23 cellular contexts compared by ENCODE assay signal in the genomic region with DNA sequence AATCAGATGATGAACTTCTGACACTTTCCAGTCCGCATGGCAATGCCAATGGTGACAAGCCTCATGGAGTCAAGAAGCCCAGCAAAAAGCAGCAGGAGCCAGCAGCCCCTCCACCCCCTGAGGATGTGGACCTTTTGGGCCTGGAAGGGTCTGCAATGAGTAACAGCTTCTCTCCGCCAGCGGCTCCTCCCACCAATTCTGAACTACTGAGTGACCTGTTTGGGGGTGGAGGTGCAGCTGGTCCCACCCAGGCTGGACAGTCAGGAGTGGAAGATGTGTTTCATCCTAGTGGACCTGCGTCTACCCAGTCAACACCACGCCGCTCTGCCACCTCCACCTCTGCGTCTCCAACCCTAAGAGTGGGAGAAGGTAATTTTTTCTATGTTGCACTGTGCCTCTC.
"Had no signal": no experiment of that assay in that cellular context is flagged by ENCODE, and none has a peak within 500 bp of the region (broad histone marks: within the 10 kb centered on the region; RNA-seq: fewer than 3 reads in every experiment).

No MANE protein-coding gene starts in this region.

- H3K4me1 Mint-ChIP-seq: activated B cell treated with CpG ODN at 0.5 μM for 24 hours, brain, nephron had no signal

- H3K9me3 Mint-ChIP-seq: activated B cell treated with CpG ODN at 0.5 μM for 24 hours, brain, nephron had no signal

- H3K4me3 Mint-ChIP-seq: activated B cell treated with CpG ODN at 0.5 μM for 24 hours; activated CD4-positive, alpha-beta T cell treated with anti-CD3 and anti-CD28 coated beads for 36 hours; activated naive CD8-positive, alpha-beta T cell; brain; nephron had no signal

- DNase-seq: activated B cell treated with CpG ODN at 0.5 μM for 24 hours; activated CD4-positive, alpha-beta T cell treated with anti-CD3 and anti-CD28 coated beads for 36 hours; activated CD8-positive, alpha-beta memory T cell treated with anti-CD3 and anti-CD28 coated beads, Interleukin-2, amount 50 U/mL, for 4 hours; activated effector memory CD4-positive, alpha-beta T cell treated with Interleukin-2 at 50 U/mL for 16 hours; activated naive CD4-positive, alpha-beta T cell treated with Interleukin-2 at 50 U/mL for 16 hours; activated T-cell treated with anti-CD3 and anti-CD28 coated beads, Interleukin-2, amount 50 U/mL, for 1 hour; cerebellar nuclear complex; colonic mucosa; effector CD8-positive, alpha-beta T cell; esophagus squamous epithelium; foreskin melanocyte; left ventricle myocardium inferior; mesendoderm; right lobe of liver; SK-N-SH; stimulated activated CD4-positive, alpha-beta T cell treated with anti-CD3 and anti-CD28 coated beads, Interleukin-2, amount 100 ng/mL, for 48 hours; stimulated activated naive CD8-positive, alpha-beta T cell treated with anti-CD3 and anti-CD28 coated beads, Interleukin-15, Interleukin-2, amounts not matched to agents 100 U/mL and 50 U/mL, for 24 hours; SW 1271; trophoblast cell; uterus had no signal

- ATAC-seq: right lobe of liver had no signal

- H3K27ac Mint-ChIP-seq: activated B cell treated with CpG ODN at 0.5 μM for 24 hours; activated CD4-positive, alpha-beta T cell treated with anti-CD3 and anti-CD28 coated beads for 36 hours; activated naive CD8-positive, alpha-beta T cell; brain; nephron had no signal

- H3K27me3 Mint-ChIP-seq: activated CD4-positive, alpha-beta T cell treated with anti-CD3 and anti-CD28 coated beads for 36 hours; activated naive CD8-positive, alpha-beta T cell; brain had no signal
